In genomic region chr10:6580279-6581029, GRCh38 we compare ENCODE assay signal across 8 cellular contexts. TPM values are rescaled to one million over a fixed set of nuclear protein-coding genes. Genes with fewer than 3 reads are reported as not detected.
A peak's percentile ranks its signal among the peaks of the same experiment; 100 is the strongest.
DNase-seq lines count a peak whose midpoint lies in the region; ATAC-seq and TF ChIP-seq lines count a peak whose summit lies in the region.

No MANE protein-coding gene starts in this region.

- H4K20me1 ChIP-seq in DND-41 (ENCODE audit: insufficient read depth, low read length): peaks cover under 1% of the 10 kb centered on the region; the same call in 1 of the 2 replicates

- POLR2A ChIA-PET in WTC11 (lab: Charles Lee): interaction anchor here (0.5 kb wide), 1 partner anchor 599 kb away, joined by 3 read pairs; no protein-coding TSS in a partner anchor

- peaks cover 35% of the 10 kb centered on the region for H3K4me1 Mint-ChIP-seq in WTC11

- H3K27me3 Mint-ChIP-seq in WTC11 (ENCODE audit: low read depth): peaks cover 5% of the 10 kb centered on the region

- peaks cover 20% of the 10 kb centered on the region for H3K36me3 ChIP-seq in DND-41 (ENCODE audit: insufficient read depth, low read length)

- no peaks in the 10 kb centered on the region for H3K27me3 ChIP-seq in DND-41 (ENCODE audit: insufficient read depth, low read length, poor library complexity)

- no peaks in the 10 kb centered on the region for H3K9me3 Mint-ChIP-seq in WTC11

- H3K27ac Mint-ChIP-seq in WTC11: peak overlapping the region; percentile 58

- H3K4me3 Mint-ChIP-seq in WTC11: peak overlapping the region; percentile 85

- ATAC-seq in DND-41 (ENCODE audit: insufficient read depth, low read depth) (peak; percentile 75), GM21526 (IDR thresholded peaks at IDR 0.05; ENCODE audit: low FRiP score, unreplicated experiment) (peak; percentile 93), WTC11 (peak; percentile 74), HG03196 (IDR thresholded peaks at IDR 0.05; ENCODE audit: unreplicated experiment) (no peak)

- CTCF ChIA-PET in WTC11 (lab: Charles Lee): interaction anchor here (0.6 to 3.4 kb wide), 28 partner anchors 9 to 385 kb away, joined by 3 to 37 read pairs (median 4); partner anchors contain the start of gene PFKFB3

- peak overlapping the region; percentile 83 for H2AFZ ChIP-seq in DND-41 (ENCODE audit: low read depth, low read length)

- peaks cover 70% of the 10 kb centered on the region for H3K4me1 ChIP-seq in DND-41 (ENCODE audit: insufficient read depth, low read length)

- no peaks in the 10 kb centered on the region for H3K9me3 ChIP-seq in DND-41 (ENCODE audit: insufficient read depth, low read length, severe bottlenecking)

- DNase-seq in DND-41 (peak; percentile 83), WTC11 (ENCODE audit: low spot score) (peak; percentile 81), cardiac fibroblast (ENCODE audit: low read depth in 2 of 2) (peak; percentile 21 to 72), inferior parietal cortex (ENCODE audit: extremely low spot score) (peak; percentile 75)
- DNase-seq in Jurkat, Clone E6-1 (ENCODE audit: low read depth, low spot score): no peak
- DNase-seq in stimulated activated CD4-positive, alpha-beta T cell treated with anti-CD3 and anti-CD28 coated beads, Interleukin-12 subunit alpha, Interleukin-12 subunit beta, amount 100 ng/mL, for 24 hours (ENCODE audit: low read depth in 2 of 2): peak; percentile 70 to 79

- peaks cover 22% of the 10 kb centered on the region for H3K36me3 Mint-ChIP-seq in WTC11

- H3K4me3 ChIP-seq in DND-41 (ENCODE audit: low read depth in 1 of 2, low read length in 2 of 2) (peak overlapping the region; percentile 64 to 79), cardiac fibroblast (replicated peaks in 1 of 2; ENCODE audit: low read depth in 2 of 2, low read length in 2 of 2) (peak overlapping the region; percentile 43 to 47)
- peak overlapping the region; percentile 83 for H3K4me3 ChIP-seq in Jurkat, Clone E6-1 (ENCODE audit: low read length)

- peak overlapping the region; percentile 93 for H3K27ac ChIP-seq in DND-41 (ENCODE audit: low read length)

- H3K79me2 ChIP-seq in DND-41 (ENCODE audit: insufficient read depth, low read length): peaks cover 58% of the 10 kb centered on the region

- H3K4me2 ChIP-seq in DND-41 (ENCODE audit: insufficient read depth, low read length): peak overlapping the region; percentile 94

- TF ChIP-seq CTCF in DND-41 (IDR thresholded peaks at IDR 0.05; ENCODE audit: borderline replicate concordance, extremely low read depth, low read length, poor library complexity, severe bottlenecking) (peak; percentile 57), WTC11 (IDR thresholded peaks at IDR 0.05) (peak; percentile 76), cardiac fibroblast (IDR thresholded peaks at IDR 0.05; ENCODE audit: low read depth, low read length) (peak; percentile 10)

- H3K9ac ChIP-seq in DND-41 (ENCODE audit: low read depth, low read length): peak overlapping the region; percentile 93

TF ChIP-seq in WTC11, 78 proteins besides CTCF, POLR2A, EP300 and RAD21 (continues in another document):
- TF ChIP-seq NFYB (CRISPR knock-in tag; conservative IDR thresholded peaks at IDR 0.05; ENCODE audit: low read depth) (no peak), ZNF423 (CRISPR knock-in tag; IDR thresholded peaks at IDR 0.05) (peak; percentile 86), SMAD3 (CRISPR knock-in tag; IDR thresholded peaks at IDR 0.05; ENCODE audit: borderline replicate concordance) (0 out of 2 replicates have a peak, but pooled peaks have one; percentile 67), ETV6 (CRISPR knock-in tag; IDR thresholded peaks at IDR 0.05) (peak; percentile 39; the same call in 1 of the 2 replicates), CREB1 (CRISPR knock-in tag; IDR thresholded peaks at IDR 0.05) (no peak), ZSCAN18 (CRISPR knock-in tag; IDR thresholded peaks at IDR 0.05) (no peak), NFE2L1 (CRISPR knock-in tag; IDR thresholded peaks at IDR 0.05) (no peak), ZBTB21 (CRISPR knock-in tag; IDR thresholded peaks at IDR 0.05; ENCODE audit: borderline replicate concordance) (0 out of 2 replicates have a peak, but pooled peaks have one; percentile 26), IRF1 (CRISPR knock-in tag; IDR thresholded peaks at IDR 0.05) (no peak), E2F4 (CRISPR knock-in tag; IDR thresholded peaks at IDR 0.05; ENCODE audit: borderline replicate concordance, low read depth) (no peak), FOXP1 (CRISPR knock-in tag; IDR thresholded peaks at IDR 0.05; ENCODE audit: borderline replicate concordance) (peak; percentile 75; the same call in 1 of the 2 replicates), ZNF263 (CRISPR knock-in tag; IDR thresholded peaks at IDR 0.05; ENCODE audit: low read depth) (no peak), ZNF232 (CRISPR knock-in tag; IDR thresholded peaks at IDR 0.05) (no peak), ZNF219 (CRISPR knock-in tag; IDR thresholded peaks at IDR 0.05; ENCODE audit: borderline replicate concordance) (no peak), PRDM15 (CRISPR knock-in tag; IDR thresholded peaks at IDR 0.05) (no peak), RORB (CRISPR knock-in tag; IDR thresholded peaks at IDR 0.05) (no peak), FOXK1 (CRISPR knock-in tag; IDR thresholded peaks at IDR 0.05) (no peak), MYBL2 (CRISPR knock-in tag; IDR thresholded peaks at IDR 0.05) (no peak), NR3C1 (CRISPR knock-in tag; conservative IDR thresholded peaks at IDR 0.05; ENCODE audit: low read depth) (no peak), IRF2 (CRISPR knock-in tag; IDR thresholded peaks at IDR 0.05; ENCODE audit: borderline replicate concordance, low read depth) (no peak), EMX1 (CRISPR knock-in tag; IDR thresholded peaks at IDR 0.05) (no peak)
- TF ChIP-seq, protein P1, sequence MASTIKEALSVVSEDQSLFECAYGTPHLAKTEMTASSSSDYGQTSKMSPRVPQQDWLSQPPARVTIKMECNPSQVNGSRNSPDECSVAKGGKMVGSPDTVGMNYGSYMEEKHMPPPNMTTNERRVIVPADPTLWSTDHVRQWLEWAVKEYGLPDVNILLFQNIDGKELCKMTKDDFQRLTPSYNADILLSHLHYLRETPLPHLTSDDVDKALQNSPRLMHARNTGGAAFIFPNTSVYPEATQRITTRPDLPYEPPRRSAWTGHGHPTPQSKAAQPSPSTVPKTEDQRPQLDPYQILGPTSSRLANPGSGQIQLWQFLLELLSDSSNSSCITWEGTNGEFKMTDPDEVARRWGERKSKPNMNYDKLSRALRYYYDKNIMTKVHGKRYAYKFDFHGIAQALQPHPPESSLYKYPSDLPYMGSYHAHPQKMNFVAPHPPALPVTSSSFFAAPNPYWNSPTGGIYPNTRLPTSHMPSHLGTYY (CRISPR knock-in tag; IDR thresholded peaks at IDR 0.05): no peak

RNA-seq across cellular contexts. Expression of gene PRKCQ, which starts 0.4 kb away (rescaled TPM):
- 17.6 TPM for polyA plus RNA-seq in Jurkat, Clone E6-1 (2012; ENCODE audit: insufficient read depth, insufficient read length)
- total RNA-seq in WTC11 (2021): 8.4 to 8.7 TPM (median 8.7 TPM) in 3 replicates

Comparison
In these comparisons a context has a peak if more than half of its experiments do, and no peak if none do; other contexts are left out.
1. CTCF ChIP-seq: peak in every context shown above with its lines; median percentile 76 in WTC11; 57 in DND-41; 10 in cardiac fibroblast.